Comparison of ENCODE assay signal across 10 cellular contexts in genomic region chr5:40333459-40334241, GRCh38.
DNase-seq lines count a peak whose midpoint lies in the region; ATAC-seq and TF ChIP-seq lines count a peak whose summit lies in the region.
"Had no signal": no experiment of that assay in that cellular context is flagged by ENCODE, and none has a peak within 500 bp of the region (broad histone marks: within the 10 kb centered on the region; RNA-seq: fewer than 3 reads in every experiment).

No MANE protein-coding gene starts in this region.

- H3K36me3 ChIP-seq in MG63 = no peaks in the 10 kb centered on the region
- no peaks in the 10 kb centered on the region for H3K36me3 ChIP-seq in left lung

- intact Hi-C loops in left lung (cut with DNase I) = no loop called here

- TF ChIP-seq CTCF in fibroblast of pulmonary artery (IDR thresholded peaks at IDR 0.05; ENCODE audit: low read length, missing control alignments) (no peak), left lung (IDR thresholded peaks at IDR 0.05) (no peak)

- H3K27me3 ChIP-seq in MG63 (no peaks in the 10 kb centered on the region), left lung (no peaks in the 10 kb centered on the region)

- H3K4me3 ChIP-seq in MG63 = no peak overlapping the region
- H3K4me3 ChIP-seq in fibroblast of pulmonary artery (replicated peaks; ENCODE audit: low read depth, low read length) = no peak overlapping the region
- H3K4me3 ChIP-seq in left lung = no peak overlapping the region

- peak; percentile 66 for ATAC-seq in GM19395 (IDR thresholded peaks at IDR 0.05; ENCODE audit: unreplicated experiment)
- ATAC-seq in left lung = no peak

- no peak overlapping the region for H3K27ac ChIP-seq in left lung

- H3K4me1 ChIP-seq in left lung = no peaks in the 10 kb centered on the region

- DNase-seq in AG08396 (ENCODE audit: low spot score) = peak; percentile 11
- peak; percentile 59 for DNase-seq in MG63
- DNase-seq in fibroblast of pulmonary artery (ENCODE audit: low read depth) = peak; percentile 33
- DNase-seq in cerebellar nuclear complex (lab: John Stamatoyannopoulos, UW) = no peak
- DNase-seq in GF-D8 (lab: John Stamatoyannopoulos, UW) = no peak
- DNase-seq in activated gamma-delta T cell treated with Interleukin-2 at 50 U/mL for 16 hours = no peak
- no peak for DNase-seq in left lung
- DNase-seq: activated effector memory CD4-positive, alpha-beta T cell treated with Interleukin-2 at 50 U/mL for 16 hours; stimulated activated CD4-positive, alpha-beta T cell treated with anti-CD3 and anti-CD28 coated beads, Interleukin-4, amount 100 ng/mL, for 1 hour had no signal

- H3K9me3 ChIP-seq in MG63 = no peaks in the 10 kb centered on the region
- H3K9me3 ChIP-seq in left lung = no peaks in the 10 kb centered on the region

Comparison
In these comparisons a context has a peak if more than half of its experiments do, and no peak if none do; other contexts are left out.
1. DNase-seq: peak in AG08396 (single experiment), MG63 (single experiment) and fibroblast of pulmonary artery (single experiment); none in cerebellar nuclear complex (0 of 2), GF-D8 (single experiment), activated gamma-delta T cell treated with Interleukin-2 at 50 U/mL for 16 hours (single experiment) and left lung (0 of 2).